In the genomic region with DNA sequence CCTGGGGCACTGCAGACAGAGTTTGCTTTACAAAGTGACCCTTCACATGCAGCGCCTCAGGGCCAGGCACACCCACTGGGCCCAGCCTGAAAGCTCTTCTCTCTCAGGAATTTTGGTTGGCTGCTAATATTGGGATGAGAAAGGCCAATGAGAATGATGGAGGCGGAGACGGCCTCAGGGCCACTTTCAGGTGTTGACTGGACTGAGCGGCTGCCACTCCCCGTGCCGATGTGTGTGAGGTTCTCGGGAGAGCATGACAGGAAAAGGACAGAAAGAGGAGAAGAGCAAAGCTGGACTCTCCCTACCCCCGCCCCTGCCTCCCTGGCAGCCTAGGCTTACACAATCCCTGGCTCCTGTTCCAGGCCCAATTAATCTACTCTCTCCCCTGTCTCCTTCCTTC, we compare ENCODE assay signal across 21 cellular contexts.
A peak's percentile ranks its signal among the peaks of the same experiment; 100 is the strongest.
DNase-seq lines count a peak whose midpoint lies in the region; TF ChIP-seq lines count a peak whose summit lies in the region.
"Had no signal": no experiment of that assay in that cellular context is flagged by ENCODE, and none has a peak within 500 bp of the region (broad histone marks: within the 10 kb centered on the region; RNA-seq: fewer than 3 reads in every experiment).

No MANE protein-coding gene starts in this region.

- peak in 2 of 3 experiments; percentile 82 to 93 for DNase-seq in NCI-H1417 (lab: John Stamatoyannopoulos, UW)
- no peak for DNase-seq in NCI-H1417 treated with DMSO at 0.1 percent for 48 hours (lab: John Stamatoyannopoulos, UW)
- peak; percentile 72 for DNase-seq in NCI-H748 (lab: John Stamatoyannopoulos, UW; ENCODE audit: unreplicated experiment)
- peak; percentile 40 to 63 for DNase-seq in cardiac muscle cell (ENCODE audit: low read depth in 1 of 2, low spot score in 1 of 2)
- peak; percentile 20 for DNase-seq in trophoblast cell
- DNase-seq in OCI-M2 (lab: John Stamatoyannopoulos, UW; ENCODE audit: unreplicated experiment): no peak
- DNase-seq in superior temporal gyrus (ENCODE audit: extremely low spot score): no peak
- DNase-seq in glomerular visceral epithelial cell (ENCODE audit: extremely low spot score): no peak
- DNase-seq: activated B cell treated with CpG ODN at 0.5 μM for 24 hours; activated CD4-positive, alpha-beta memory T cell treated with anti-CD3 and anti-CD28 coated beads for 36 hours; activated effector memory CD4-positive, alpha-beta T cell treated with anti-CD3 and anti-CD28 coated beads, Interleukin-2, amount 50 U/mL, for 16 hours; foreskin melanocyte; HFFc6; mucosa of descending colon; NCI-H1105 treated with DMSO at 0.1 percent for 48 hours; NCI-H2227 treated with DMSO at 0.1 percent for 48 hours; Peyer's patch; SK-N-SH; stimulated activated CD4-positive, alpha-beta T cell treated with anti-CD3 and anti-CD28 coated beads, Interleukin-12 subunit alpha, Interleukin-12 subunit beta, amount 100 ng/mL, for 4 hours had no signal

- H2BK12ac ChIP-seq in trophoblast cell (ENCODE audit: low read length): no peak overlapping the region

- no peak overlapping the region for H2AFZ ChIP-seq in trophoblast cell (ENCODE audit: insufficient read depth, low read length, poor library complexity)

- no CpG with 5 or more reads among the region's 8 CpGs for WGBS in trophoblast cell (ENCODE audit: extremely low coverage, insufficient coverage, insufficient read length)

- H3K4me2 ChIP-seq in trophoblast cell (ENCODE audit: low read length): no peak overlapping the region
- H3K4me2 ChIP-seq: SK-N-SH had no signal

- no peak overlapping the region for H3K4me3 ChIP-seq in cardiac muscle cell
- no peak overlapping the region for H3K4me3 ChIP-seq in trophoblast cell (ENCODE audit: low read depth, low read length)
- H3K4me3 ChIP-seq: adrenal gland, mucosa of descending colon, Peyer's patch had no signal

- H3K4me1 ChIP-seq in cardiac muscle cell (ENCODE audit: low read depth) (no peaks in the 10 kb centered on the region), trophoblast cell (ENCODE audit: control insufficient read depth in 1 of 2, insufficient read depth in 2 of 2, low read length in 2 of 2) (peaks cover 0 to 3% of the 10 kb centered on the region in 2 experiments)
- H3K4me1 ChIP-seq: adrenal gland, Peyer's patch had no signal

- no peak overlapping the region for H3K23ac ChIP-seq in trophoblast cell (ENCODE audit: low read length)

- TF ChIP-seq CTCF in cardiac muscle cell (IDR thresholded peaks at IDR 0.05; ENCODE audit: low read depth, low read length): no peak

- no peak overlapping the region for H2BK120ac ChIP-seq in trophoblast cell (ENCODE audit: insufficient read depth, low read length, poor library complexity)

- H3K4ac ChIP-seq in trophoblast cell (ENCODE audit: low read depth, low read length): no peak overlapping the region

- H3K9me3 ChIP-seq in cardiac muscle cell (ENCODE audit: low read depth) (no peaks in the 10 kb centered on the region), trophoblast cell (ENCODE audit: insufficient read depth, low read depth, low read length) (peaks cover 1% of the 10 kb centered on the region)
- H3K9me3 ChIP-seq: adrenal gland, mucosa of descending colon, Peyer's patch, SK-N-SH had no signal

- H3K18ac ChIP-seq in trophoblast cell (ENCODE audit: low read length): no peak overlapping the region

- no peak overlapping the region for H2AK5ac ChIP-seq in trophoblast cell (ENCODE audit: low read length)

- no peak overlapping the region for H4K91ac ChIP-seq in trophoblast cell (ENCODE audit: low read depth, low read length)

- no peak overlapping the region for H3K9ac ChIP-seq in trophoblast cell (ENCODE audit: low read length)
- H3K9ac ChIP-seq: SK-N-SH had no signal

- no peak overlapping the region for H4K12ac ChIP-seq in trophoblast cell (ENCODE audit: low read depth, low read length)

- no peaks in the 10 kb centered on the region for H3K79me2 ChIP-seq in trophoblast cell (ENCODE audit: control insufficient read depth, insufficient read depth, low read length, poor library complexity)

- no peak overlapping the region for H2BK5ac ChIP-seq in trophoblast cell (ENCODE audit: low read depth, low read length, poor library complexity)

- H3K36me3 ChIP-seq in cardiac muscle cell (no peaks in the 10 kb centered on the region), trophoblast cell (ENCODE audit: control insufficient read depth in 1 of 2, insufficient read depth in 2 of 2, low read length in 2 of 2) (no peaks in the 10 kb centered on the region)
- H3K36me3 ChIP-seq: adrenal gland, Peyer's patch had no signal

- H3K27me3 ChIP-seq in cardiac muscle cell: no peaks in the 10 kb centered on the region
- no peaks in the 10 kb centered on the region for H3K27me3 ChIP-seq in trophoblast cell (ENCODE audit: insufficient read depth, low read length)
- H3K27me3 ChIP-seq: adrenal gland, Peyer's patch had no signal

- no peak overlapping the region for H4K8ac ChIP-seq in trophoblast cell (ENCODE audit: low read depth, low read length)

- no peak overlapping the region for H3K27ac ChIP-seq in cardiac muscle cell
- H3K27ac ChIP-seq in trophoblast cell (ENCODE audit: low read depth, low read length): no peak overlapping the region
- H3K27ac ChIP-seq: 22Rv1, adrenal gland, Peyer's patch had no signal

- no peak overlapping the region for H3K14ac ChIP-seq in trophoblast cell (ENCODE audit: low read length)

- no peaks in the 10 kb centered on the region for H3K79me1 ChIP-seq in trophoblast cell (ENCODE audit: low read length)

Comparison
In these comparisons a context has a peak if more than half of its experiments do, and no peak if none do; other contexts are left out.
1. DNase-seq: peak in NCI-H1417 (2 of 3), NCI-H748 (single experiment), cardiac muscle cell (2 of 2) and trophoblast cell (2 of 2); none in NCI-H1417 treated with DMSO at 0.1 percent for 48 hours (single experiment), OCI-M2 (single experiment), superior temporal gyrus (single experiment) and glomerular visceral epithelial cell (single experiment).